20 cellular contexts compared by ENCODE assay signal in genomic region chr12:3445127-3445978, GRCh38. TPM values are rescaled to one million over a fixed set of nuclear protein-coding genes. Genes with fewer than 3 reads are reported as not detected.
DNase-seq lines count a peak whose midpoint lies in the region; ATAC-seq and TF ChIP-seq lines count a peak whose summit lies in the region.
"Had no signal": no experiment of that assay in that cellular context is flagged by ENCODE, and none has a peak within 500 bp of the region (broad histone marks: within the 10 kb centered on the region; RNA-seq: fewer than 3 reads in every experiment).

No MANE protein-coding gene starts in this region.

- peak; percentile 18 for DNase-seq in NCI-H345 (lab: John Stamatoyannopoulos, UW)
- DNase-seq in NCI-H345 treated with DMSO at 0.1 percent for 48 hours (lab: John Stamatoyannopoulos, UW; ENCODE audit: unreplicated experiment) = no peak
- DNase-seq in NCI-H69 (lab: John Stamatoyannopoulos, UW) = peak; percentile 74
- DNase-seq in left lung = peak in 1 of 2 donors; percentile 58
- DNase-seq in upper lobe of right lung = no peak
- DNase-seq: DMS 273 treated with DMSO at 0.1 percent for 48 hours, KBM-7, NCI-H1092 treated with DMSO at 0.1 percent for 48 hours, NCI-H187, NCI-H2171 treated with DMSO at 0.1 percent for 48 hours, NCI-H524 treated with DMSO at 0.1 percent for 48 hours, T-cell had no signal

- H3K9me3 ChIP-seq in left lung (no peaks in the 10 kb centered on the region), upper lobe of right lung (no peaks in the 10 kb centered on the region)
- H3K9me3 ChIP-seq: HAP-1 had no signal

- no peaks in the 10 kb centered on the region for H3K36me3 ChIP-seq in left lung
- no peaks in the 10 kb centered on the region for H3K36me3 ChIP-seq in upper lobe of right lung
- H3K36me3 ChIP-seq: BLaER1 treated with 17β-estradiol and CSF1 and Interleukin-3, amounts not matched to agents 10 nM and 100 nM; HAP-1 had no signal

- peak; percentile 60 for ATAC-seq in left lung
- ATAC-seq in upper lobe of right lung = peak; percentile 57
- no peak for ATAC-seq in HG02763 (IDR thresholded peaks at IDR 0.05; ENCODE audit: unreplicated experiment)
- ATAC-seq in HG03175 (IDR thresholded peaks at IDR 0.05; ENCODE audit: unreplicated experiment) = no peak
- ATAC-seq in HG03439 (IDR thresholded peaks at IDR 0.05; ENCODE audit: unreplicated experiment) = no peak
- ATAC-seq: Right ventricle myocardium inferior, T-cell had no signal

- H3K4me1 ChIP-seq in left lung = no peaks in the 10 kb centered on the region
- H3K4me1 ChIP-seq in upper lobe of right lung = no peaks in the 10 kb centered on the region
- H3K4me1 ChIP-seq: BLaER1 treated with 17β-estradiol and CSF1 and Interleukin-3, amounts not matched to agents 10 nM and 100 nM; HAP-1 had no signal

- TF ChIP-seq CTCF in left lung (IDR thresholded peaks at IDR 0.05) (no peak), upper lobe of right lung (IDR thresholded peaks at IDR 0.05) (no peak)

- H3K27me3 ChIP-seq in left lung = peaks cover 0 to 10% of the 10 kb centered on the region in 2 donors
- H3K27me3 ChIP-seq in upper lobe of right lung = no peaks in the 10 kb centered on the region
- H3K27me3 ChIP-seq: BLaER1 treated with 17β-estradiol and CSF1 and Interleukin-3, amounts not matched to agents 10 nM and 100 nM had no signal

- H3K27ac ChIP-seq in left lung (no peak overlapping the region), upper lobe of right lung (no peak overlapping the region)
- H3K27ac ChIP-seq: 22Rv1; BLaER1 treated with 17β-estradiol and CSF1 and Interleukin-3, amounts not matched to agents 10 nM and 100 nM; SK-N-MC had no signal

- H3K4me3 ChIP-seq in left lung = no peak overlapping the region
- H3K4me3 ChIP-seq in upper lobe of right lung = no peak overlapping the region
- H3K4me3 ChIP-seq: BLaER1 treated with 17β-estradiol and CSF1 and Interleukin-3, amounts not matched to agents 10 nM and 100 nM; HAP-1; SK-N-MC had no signal

- intact Hi-C loops in left lung (cut with DNase I) (no loop called here), upper lobe of right lung (cut with DNase I) (no loop called here)

RNA-seq across cellular contexts. Expression of gene PRMT8, which starts 45.6 kb away (rescaled TPM):
- total RNA-seq in left lung (under 1 TPM; 0.16 to 0.26 TPM), upper lobe of right lung (not detected)
- total RNA-seq: Right ventricle myocardium inferior, T-cell had no signal

Comparison
In these comparisons a context has a peak if more than half of its experiments do, and no peak if none do; other contexts are left out.
1. DNase-seq: peak in NCI-H345 (single experiment) and NCI-H69 (single experiment); none in NCI-H345 treated with DMSO at 0.1 percent for 48 hours (single experiment) and upper lobe of right lung (single experiment).
2. ATAC-seq: peak in left lung (single experiment) and upper lobe of right lung (single experiment); none in HG02763 (single experiment), HG03175 (single experiment) and HG03439 (single experiment).